8 cellular contexts compared by ENCODE assay signal in genomic region chrX:2890536-2891460, GRCh38. TPM values are rescaled to one million over a fixed set of nuclear protein-coding genes. Genes with fewer than 3 reads are reported as not detected.
DNase-seq lines count a peak whose midpoint lies in the region; ATAC-seq, FAIRE-seq and TF ChIP-seq lines count a peak whose summit lies in the region.
"Not testable (repeated sequence)": the region's sequence is repeated elsewhere in the genome, so short reads cannot be mapped to it uniquely, and the experiment has no call there.

No MANE protein-coding gene starts in this region.

- not testable (repeated sequence) for H3K23ac ChIP-seq in H1 (ENCODE audit: insufficient read length); mesendoderm (ENCODE audit: low read length)

- H3K4me2 ChIP-seq in GM23338 (0 out of 2 replicates have a peak overlapping the region, but pooled peaks have one; percentile 58), H1 (ENCODE audit: insufficient read depth in 1 of 2, low read depth in 2 of 2, low read length in 2 of 2) (0 out of 4 replicates have a peak overlapping the region, but pooled peaks of 1 of the 2 experiments have one; percentile 34), smooth muscle cell (peak overlapping the region; percentile 89)
- H3K4me2 ChIP-seq in mesendoderm (ENCODE audit: low read length), result not testable (repeated sequence)

- H4K91ac ChIP-seq in H1 (replicated peaks; ENCODE audit: insufficient read length, low read length), result not testable (repeated sequence)

- not testable (repeated sequence) for TF ChIP-seq EP300 in H1 (IDR thresholded peaks at IDR 0.05; ENCODE audit: borderline replicate concordance in 1 of 2, low read depth in 2 of 2, low read length in 2 of 2)

- not testable (repeated sequence) for H4K8ac ChIP-seq in H1 (ENCODE audit: extremely low read depth, insufficient read depth, low read length); mesendoderm (ENCODE audit: low read depth, low read length)

- peak overlapping the region; percentile 39 for H3K9ac ChIP-seq in adipocyte (ENCODE audit: low read length)
- H3K9ac ChIP-seq in H1 (replicated peaks in 1 of 4; ENCODE audit: extremely low read depth in 1 of 4, low read depth in 3 of 4, low read length in 3 of 4); mesendoderm (ENCODE audit: low read length); smooth muscle cell (ENCODE audit: low read depth): not testable (repeated sequence)

- not testable (repeated sequence) for ATAC-seq in GM23338

- not testable (repeated sequence) for H3K79me1 ChIP-seq in H1 (ENCODE audit: low read depth, low read length); mesendoderm (ENCODE audit: low read length)

- POLR2A ChIA-PET in H1 (lab: Charles Lee; ENCODE audit: partially characterized antibody), result interaction anchor here (1.0 to 1.2 kb wide), 2 partner anchors 37 to 94 kb away, joined by 3 to 4 read pairs; no protein-coding TSS in a partner anchor

- peak overlapping the region; percentile 85 for H3K4me3 ChIP-seq in ACC112 (ENCODE audit: low read depth, low read length)
- H3K4me3 ChIP-seq in GM23338; H1 (ENCODE audit: extremely low read depth in 1 of 4, insufficient read depth in 2 of 4, low read depth in 3 of 4, low read length in 4 of 4); mesendoderm (ENCODE audit: low read length): not testable (repeated sequence)
- peak overlapping the region; percentile 48 for H3K4me3 ChIP-seq in SJCRH30
- peak overlapping the region; percentile 80 for H3K4me3 ChIP-seq in adipocyte (ENCODE audit: low read length)
- peak overlapping the region; percentile 56 for H3K4me3 ChIP-seq in smooth muscle cell

- not testable (repeated sequence) for H2BK20ac ChIP-seq in H1 (ENCODE audit: low read length)

- not testable (repeated sequence) for TF ChIP-seq RAD21 in H1 (IDR thresholded peaks at IDR 0.05 in 1 of 2, conservative IDR thresholded peaks at IDR 0.05 in 1 of 2; ENCODE audit: low read depth in 2 of 2, low read length in 2 of 2)

- not testable (repeated sequence) for H3K9me3 Mint-ChIP-seq in GM23338, nephron progenitor cell

- not testable (repeated sequence) for H2BK5ac ChIP-seq in H1 (ENCODE audit: low read depth, low read length); mesendoderm (ENCODE audit: low read length)

- peak overlapping the region; percentile 68 for H2AFZ ChIP-seq in ACC112 (ENCODE audit: low read length, unreplicated experiment)
- not testable (repeated sequence) for H2AFZ ChIP-seq in GM23338; H1 (ENCODE audit: low read length)
- peak overlapping the region; percentile 26 for H2AFZ ChIP-seq in smooth muscle cell (ENCODE audit: low read depth)

- not testable (repeated sequence) for H2BK12ac ChIP-seq in H1 (ENCODE audit: low read depth, low read length)

- H3K79me2 ChIP-seq in ACC112 (ENCODE audit: control insufficient read depth, insufficient read depth, low read length, unreplicated experiment); GM23338 (replicated peaks; ENCODE audit: insufficient read depth); H1 (ENCODE audit: control insufficient read depth in 1 of 2, insufficient read depth in 2 of 2, low read length in 2 of 2); mesendoderm (ENCODE audit: control insufficient read depth, insufficient read depth, low read length); smooth muscle cell (ENCODE audit: low read depth): not testable (repeated sequence)

- H3K4me1 ChIP-seq in ACC112 (ENCODE audit: control insufficient read depth, insufficient read depth, low read length, unreplicated experiment); SJCRH30; H1 (replicated peaks in 1 of 4; ENCODE audit: control insufficient read depth in 3 of 4, insufficient read depth in 4 of 4, low read length in 3 of 4); mesendoderm (ENCODE audit: control insufficient read depth, low read depth, low read length): not testable (repeated sequence)
- H3K4me1 ChIP-seq in GM23338 (ENCODE audit: insufficient read depth), result peaks cover 10% of the 10 kb centered on the region
- peaks cover 35% of the 10 kb centered on the region for H3K4me1 ChIP-seq in adipocyte (ENCODE audit: control insufficient read depth, insufficient read depth, low read length)
- H3K4me1 ChIP-seq in smooth muscle cell (ENCODE audit: low read depth), result peaks cover 17% of the 10 kb centered on the region

- not testable (repeated sequence) for H3K27me3 ChIP-seq in ACC112 (ENCODE audit: insufficient read depth, low read length); GM23338 (ENCODE audit: insufficient read depth); SJCRH30; adipocyte (replicated peaks; ENCODE audit: control insufficient read depth, insufficient read depth, low read length); H1 (replicated peaks in 1 of 4; ENCODE audit: control insufficient read depth in 3 of 4, extremely low read depth in 1 of 4, insufficient read depth in 3 of 4, low read length in 3 of 4); mesendoderm (ENCODE audit: insufficient read depth, low read length, poor library complexity); smooth muscle cell (ENCODE audit: low read depth)

- 85% methylated on average over 18 of the region's 22 CpGs; no CpG with 5 or more reads in 1 of the 2 experiments for WGBS in H1 (ENCODE audit: extremely low coverage in 1 of 2, insufficient coverage in 1 of 2, insufficient read length in 1 of 2, insufficient replicate concordance in 2 of 2, low coverage in 1 of 2, low lambda C conversion rate in 2 of 2, missing lambda C conversion rate in 1 of 2), 2 experiments
- no CpG with 5 or more reads among the region's 22 CpGs for WGBS in mesendoderm (ENCODE audit: extremely low coverage, insufficient coverage, low lambda C conversion rate)
- WGBS in smooth muscle cell (ENCODE audit: low lambda C conversion rate), result 29% methylated on average over 21 of the region's 22 CpGs

- not testable (repeated sequence) for H3K4ac ChIP-seq in H1 (replicated peaks; ENCODE audit: insufficient read length, low read depth, low read length); mesendoderm (ENCODE audit: low read depth, low read length)

- H4K20me1 ChIP-seq in GM23338 (replicated peaks; ENCODE audit: insufficient read depth); H1 (replicated peaks in 1 of 2; ENCODE audit: control insufficient read depth in 1 of 2, insufficient read depth in 2 of 2, low read length in 2 of 2); smooth muscle cell (ENCODE audit: low read depth): not testable (repeated sequence)

- not testable (repeated sequence) for H3K4me3 Mint-ChIP-seq in GM23338, nephron progenitor cell

- not testable (repeated sequence) for DNase-seq in GM23338 (ENCODE audit: low spot score); adipocyte (ENCODE audit: low read depth); H1 (ENCODE audit: low read depth in 1 of 2, low spot score in 2 of 2); nephron progenitor cell; smooth muscle cell (lab: John Stamatoyannopoulos, UW; ENCODE audit: unreplicated experiment)
- peak; percentile 26 to 41 for DNase-seq in SJCRH30
- DNase-seq in mesendoderm, result peak; percentile 71

- not testable (repeated sequence) for H3K27ac Mint-ChIP-seq in GM23338
- peak overlapping the region; percentile 30 for H3K27ac Mint-ChIP-seq in nephron progenitor cell

- H3K9me3 ChIP-seq in SJCRH30 (replicated peaks); adipocyte (ENCODE audit: control insufficient read depth, low read length); H1 (ENCODE audit: insufficient read depth in 2 of 2, low read depth in 1 of 2, low read length in 1 of 2); smooth muscle cell (replicated peaks; ENCODE audit: low read depth): not testable (repeated sequence)

- H3K27ac ChIP-seq in ACC112 (ENCODE audit: low read depth, low read length); H1 (ENCODE audit: low read depth, low read length): not testable (repeated sequence)
- H3K27ac ChIP-seq in GM23338 (ENCODE audit: low read depth), result peak overlapping the region; percentile 79; the same call in 1 of the 2 replicates
- peak overlapping the region; percentile 82 for H3K27ac ChIP-seq in SJCRH30
- H3K27ac ChIP-seq in mesendoderm (ENCODE audit: low read depth, low read length), result peak overlapping the region; percentile 15
- peak overlapping the region; percentile 25 for H3K27ac ChIP-seq in smooth muscle cell (ENCODE audit: low read depth)

- H3K23me2 ChIP-seq in H1 (ENCODE audit: low read depth, low read length), result not testable (repeated sequence)

- TF ChIP-seq POLR2A in H1 (IDR thresholded peaks at IDR 0.05; ENCODE audit: control extremely low read depth in 1 of 2, low read depth in 2 of 2, low read length in 2 of 2), result not testable (repeated sequence)

- H3F3A ChIP-seq in GM23338 (replicated peaks; ENCODE audit: low read depth), result not testable (repeated sequence)
- H3F3A ChIP-seq in smooth muscle cell (ENCODE audit: low read depth), result peaks cover 11% of the 10 kb centered on the region

- not testable (repeated sequence) for H3K27me3 Mint-ChIP-seq in GM23338 (ENCODE audit: insufficient read depth, low read depth, poor library complexity); nephron progenitor cell (ENCODE audit: low read depth, poor library complexity)

- not testable (repeated sequence) for H3K36me3 ChIP-seq in ACC112 (ENCODE audit: insufficient read depth, low read length); GM23338 (ENCODE audit: insufficient read depth); SJCRH30; adipocyte (ENCODE audit: control insufficient read depth, insufficient read depth, low read length, severe bottlenecking); H1 (ENCODE audit: control insufficient read depth in 2 of 4, insufficient read depth in 4 of 4, low read length in 3 of 4); mesendoderm (ENCODE audit: control insufficient read depth, insufficient read depth, low read length); smooth muscle cell (ENCODE audit: low read depth)

- not testable (repeated sequence) for H3K18ac ChIP-seq in H1 (ENCODE audit: extremely low read depth, low read length); mesendoderm (ENCODE audit: low read length)

- CTCF ChIA-PET in H1 (lab: Charles Lee; ENCODE audit: partially characterized antibody), result not testable (repeated sequence)

- FAIRE-seq in H1 (lab: Jason Lieb, UNC), result peak; percentile 72

- not testable (repeated sequence) for H2BK120ac ChIP-seq in H1 (replicated peaks; ENCODE audit: low read depth, low read length)
- peak overlapping the region; percentile 68 for H2BK120ac ChIP-seq in mesendoderm (ENCODE audit: low read depth, low read length)

- H4K5ac ChIP-seq in H1 (ENCODE audit: insufficient read length, low read depth, low read length); mesendoderm (ENCODE audit: low read length): not testable (repeated sequence)

- not testable (repeated sequence) for H3K14ac ChIP-seq in H1 (ENCODE audit: insufficient read length)

- H3K36me3 Mint-ChIP-seq in GM23338 (ENCODE audit: low read depth) (peaks cover 14% of the 10 kb centered on the region), nephron progenitor cell (ENCODE audit: low read depth) (peaks cover 30% of the 10 kb centered on the region)

- not testable (repeated sequence) for H2AK5ac ChIP-seq in H1 (ENCODE audit: low read depth, low read length); mesendoderm (ENCODE audit: low read length)

- H3K56ac ChIP-seq in H1 (replicated peaks; ENCODE audit: insufficient read length, low read depth, low read length); mesendoderm (ENCODE audit: low read length): not testable (repeated sequence)

- H3K9me2 ChIP-seq in GM23338 (ENCODE audit: insufficient read depth), result not testable (repeated sequence)

- H2BK15ac ChIP-seq in H1 (ENCODE audit: low read length); mesendoderm (replicated peaks; ENCODE audit: low read depth): not testable (repeated sequence)

- peaks cover 36% of the 10 kb centered on the region for H3K4me1 Mint-ChIP-seq in GM23338
- H3K4me1 Mint-ChIP-seq in nephron progenitor cell, result peaks cover 48% of the 10 kb centered on the region

- TF ChIP-seq CTCF in GM23338 (conservative IDR thresholded peaks at IDR 0.05; ENCODE audit: low read depth in 2 of 2); H1 (IDR thresholded peaks at IDR 0.05; ENCODE audit: control extremely low read depth in 1 of 3, insufficient read depth in 1 of 3, low read depth in 1 of 3, low read length in 3 of 3); nephron progenitor cell (IDR thresholded peaks at IDR 0.05); smooth muscle cell (IDR thresholded peaks at IDR 0.05; ENCODE audit: borderline replicate concordance, insufficient read depth, poor library complexity, severe bottlenecking): not testable (repeated sequence)

RNA-seq across cellular contexts. Expression of gene ARSD, which starts 38.3 kb away (rescaled TPM):
- 1.7 and 2.1 TPM in 2 replicates for total RNA-seq in GM23338 (2014; rRNA removed; shearing (Covaris generic))
- polyA plus RNA-seq in GM23338 (2016; fragmentation: Nextera tagmentation; extraction: Ambion mirVana) (0.90 and 1.3 TPM in 2 replicates), H1 (2011; rRNA removed) (1.8 and 3.5 TPM in 2 replicates), smooth muscle cell (21.1 and 25.6 TPM in 2 replicates)
- total RNA-seq in SJCRH30 (2014; rRNA removed; shearing (Covaris generic)), result 0.16 and 0.41 TPM in 2 replicates
- 3.2 and 3.4 TPM in 2 replicates for total RNA-seq in H1 (2021; fragmentation: NEBNext Ultra II Directional; extraction: Animal tissue kit (Norgen Biotek cat#: 25700))
- polyA plus RNA-seq in H1 (2011; cell fraction: cytosol; rRNA removed), result 2.4 TPM
- polyA plus RNA-seq in H1 (2011; cell fraction: nucleus; rRNA removed), result 3.8 TPM
- polyA plus RNA-seq in H1 (2012, experiment 1 of 2), result 2.2 to 2.5 TPM (median 2.3 TPM) in 4 replicates
- 2.2 TPM for polyA plus RNA-seq in H1 (2012, experiment 2 of 2)
- polyA plus RNA-seq in H1 (2013, experiment 1 of 2), result 3.9 TPM
- 3.7 TPM for polyA plus RNA-seq in H1 (2013, experiment 2 of 2)
- polyA minus RNA-seq in H1 (2011; rRNA and poly(A)+ RNA removed), result 2.9 and 4.5 TPM in 2 replicates
- polyA minus RNA-seq in H1 (2011; cell fraction: cytosol; rRNA and poly(A)+ RNA removed), result 3.4 TPM
- 2.1 TPM for polyA minus RNA-seq in H1 (2011; cell fraction: nucleus; rRNA and poly(A)+ RNA removed)
- 1.4 TPM for polyA plus RNA-seq in mesendoderm (2013, experiment 1 of 2)
- polyA plus RNA-seq in mesendoderm (2013, experiment 2 of 2), result 1.3 TPM
- total RNA-seq in smooth muscle cell, result 17.1 and 30.7 TPM in 2 replicates
